8 cellular contexts compared by ENCODE assay signal in genomic region chr11:61814958-61815789, GRCh38. TPM values are rescaled to one million over a fixed set of nuclear protein-coding genes. Genes with fewer than 3 reads are reported as not detected.
DNase-seq lines count a peak whose midpoint lies in the region; ATAC-seq, FAIRE-seq and TF ChIP-seq lines count a peak whose summit lies in the region.

No MANE protein-coding gene starts in this region.

- no peaks in the 10 kb centered on the region for H3K9me3 ChIP-seq in naive thymus-derived CD4-positive, alpha-beta T cell (ENCODE audit: control insufficient read depth in 2 of 3, low read length in 3 of 3)
- no peaks in the 10 kb centered on the region for H3K9me3 ChIP-seq in tibial nerve

- CTCF ChIA-PET in naive thymus-derived CD4-positive, alpha-beta T cell (lab: Charles Lee): interaction anchor here (0.6 to 2.6 kb wide), 3 partner anchors 11 to 347 kb away, joined by 3 to 19 read pairs (median 5); no protein-coding TSS in a partner anchor

- peaks cover 55% of the 10 kb centered on the region for H3K36me3 Mint-ChIP-seq in activated T-helper 2 cell treated with anti-CD3 and anti-CD28 coated beads, Interferon-gamma antibody, Interleukin-2, Interleukin-4, amounts not matched to agents 10 μg/mL and 5 μg/mL and 100 μg/mL, durations not matched to agents 14 hours and 24 hours and 36 hours (ENCODE audit: low read depth)
- peaks cover 0 to 32% (median 0%) of the 10 kb centered on the region in 5 donors for H3K36me3 Mint-ChIP-seq in naive thymus-derived CD4-positive, alpha-beta T cell

- intact Hi-C loops in activated T-helper 2 cell treated with anti-CD3 and anti-CD28 coated beads, Interferon-gamma antibody, Interleukin-2, Interleukin-4, amounts not matched to agents 10 μg/mL and 5 μg/mL and 100 μg/mL, durations not matched to agents 14 hours and 24 hours and 36 hours (cut with micrococcal nuclease): loop anchor here (1.0 kb wide), 2 partner anchors 19 to 23 kb away; partner anchors contain the start of genes FEN1 and TMEM258
- intact Hi-C loops in naive thymus-derived CD4-positive, alpha-beta T cell (cut with micrococcal nuclease): loop anchor here in 1 of 2 donors (1.0 to 5.0 kb wide), 2 partner anchors 23 to 152 kb away; partner anchors contain the start of genes FEN1, FTH1 and TMEM258

- H3K27ac Mint-ChIP-seq in activated T-helper 2 cell treated with anti-CD3 and anti-CD28 coated beads, Interferon-gamma antibody, Interleukin-2, Interleukin-4, amounts not matched to agents 10 μg/mL and 5 μg/mL and 100 μg/mL, durations not matched to agents 14 hours and 24 hours and 36 hours: peak overlapping the region; percentile 97
- H3K27ac Mint-ChIP-seq in naive thymus-derived CD4-positive, alpha-beta T cell: peak overlapping the region in 4 of 9 donors; percentile 6 to 97 (median 61)

- WGBS in tibial nerve, 2 donors: 0 to 1% methylated on average over 54 to 62 of the region's 66 CpGs

- H3K4me3 ChIP-seq in fibroblast of the aortic adventitia (ENCODE audit: low read depth, low read length) (peak overlapping the region; percentile 91), tibial nerve (peak overlapping the region; percentile 79 to 87 (median 82))
- H3K4me3 ChIP-seq in naive thymus-derived CD4-positive, alpha-beta T cell (ENCODE audit: low read length): peak overlapping the region; percentile 74

- H3K9me3 Mint-ChIP-seq in activated T-helper 2 cell treated with anti-CD3 and anti-CD28 coated beads, Interferon-gamma antibody, Interleukin-2, Interleukin-4, amounts not matched to agents 10 μg/mL and 5 μg/mL and 100 μg/mL, durations not matched to agents 14 hours and 24 hours and 36 hours: no peaks in the 10 kb centered on the region
- H3K9me3 Mint-ChIP-seq in naive thymus-derived CD4-positive, alpha-beta T cell: peaks cover 0 to 1% (median 0%) of the 10 kb centered on the region in 11 donors

- ATAC-seq in naive thymus-derived CD4-positive, alpha-beta T cell: peak; percentile 77

- peaks cover 8 to 12% of the 10 kb centered on the region in 2 donors for H3K4me1 ChIP-seq in naive thymus-derived CD4-positive, alpha-beta T cell (ENCODE audit: control insufficient read depth in 2 of 2, insufficient read depth in 2 of 2, low read length in 2 of 2)
- H3K4me1 ChIP-seq in tibial nerve: peaks cover 0 to 15% (median 0%) of the 10 kb centered on the region in 4 donors

- no peaks in the 10 kb centered on the region for H3K36me3 ChIP-seq in naive thymus-derived CD4-positive, alpha-beta T cell (ENCODE audit: control insufficient read depth in 2 of 3, insufficient read depth in 3 of 3, low read length in 3 of 3)
- H3K36me3 ChIP-seq in tibial nerve: peaks cover 0 to 29% (median 2%) of the 10 kb centered on the region in 3 donors

- DNase-seq in D721Med (ENCODE audit: insufficient read length, low spot score) (peak; percentile 74), GM20000 (ENCODE audit: low spot score) (peak; percentile 97), HT-29 (ENCODE audit: low spot score) (peak; percentile 89), NOMO-1 (lab: John Stamatoyannopoulos, UW; ENCODE audit: unreplicated experiment in 2 of 2) (peak; percentile 68 to 88), fibroblast of the aortic adventitia (ENCODE audit: low read depth) (peak; percentile 97), tibial nerve (ENCODE audit: low spot score in 2 of 2) (peak; percentile 88 to 92)
- peak; percentile 78 for DNase-seq in activated T-helper 2 cell treated with anti-CD3 and anti-CD28 coated beads, Interferon-gamma antibody, Interleukin-2, Interleukin-4, amounts not matched to agents 10 μg/mL and 5 μg/mL and 100 μg/mL, durations not matched to agents 14 hours and 24 hours and 36 hours (ENCODE audit: low spot score)
- peak in 4 of 9 donors; percentile 36 to 86 (median 48) for DNase-seq in naive thymus-derived CD4-positive, alpha-beta T cell

- no peak for FAIRE-seq in D721Med (lab: Jason Lieb, UNC)

- H3K4me3 Mint-ChIP-seq in activated T-helper 2 cell treated with anti-CD3 and anti-CD28 coated beads, Interferon-gamma antibody, Interleukin-2, Interleukin-4, amounts not matched to agents 10 μg/mL and 5 μg/mL and 100 μg/mL, durations not matched to agents 14 hours and 24 hours and 36 hours (ENCODE audit: low read depth): peak overlapping the region; percentile 99
- H3K4me3 Mint-ChIP-seq in naive thymus-derived CD4-positive, alpha-beta T cell: peak overlapping the region; percentile 84 to 98 (median 92)

- H3K4me1 Mint-ChIP-seq in activated T-helper 2 cell treated with anti-CD3 and anti-CD28 coated beads, Interferon-gamma antibody, Interleukin-2, Interleukin-4, amounts not matched to agents 10 μg/mL and 5 μg/mL and 100 μg/mL, durations not matched to agents 14 hours and 24 hours and 36 hours (ENCODE audit: low read depth): peaks cover 22% of the 10 kb centered on the region
- peaks cover 0 to 25% (median 19%) of the 10 kb centered on the region in 7 donors for H3K4me1 Mint-ChIP-seq in naive thymus-derived CD4-positive, alpha-beta T cell

- peak overlapping the region; percentile 51 for H3K27ac ChIP-seq in naive thymus-derived CD4-positive, alpha-beta T cell (ENCODE audit: low read depth, low read length)
- H3K27ac ChIP-seq in tibial nerve: peak overlapping the region; percentile 96 to 99 (median 98)

- peak; percentile 97 to 99 for TF ChIP-seq POLR2A in tibial nerve (IDR thresholded peaks at IDR 0.05)

- peak; percentile 97 to 100 for TF ChIP-seq EP300 in tibial nerve (IDR thresholded peaks at IDR 0.05)

- POLR2A ChIA-PET in naive thymus-derived CD4-positive, alpha-beta T cell (lab: Charles Lee): interaction anchor here (0.8 to 3.3 kb wide), 4 partner anchors 18 to 152 kb away, joined by 3 to 14 read pairs (median 4); partner anchors contain the start of genes FEN1, FTH1 and TMEM258

- no peaks in the 10 kb centered on the region for H3K27me3 Mint-ChIP-seq in activated T-helper 2 cell treated with anti-CD3 and anti-CD28 coated beads, Interferon-gamma antibody, Interleukin-2, Interleukin-4, amounts not matched to agents 10 μg/mL and 5 μg/mL and 100 μg/mL, durations not matched to agents 14 hours and 24 hours and 36 hours (ENCODE audit: low read depth)
- peaks cover 3 to 32% (median 15%) of the 10 kb centered on the region in 5 donors for H3K27me3 Mint-ChIP-seq in naive thymus-derived CD4-positive, alpha-beta T cell

- TF ChIP-seq CTCF in D721Med (IDR thresholded peaks at IDR 0.05; ENCODE audit: insufficient read depth, missing control alignments) (no peak), GM20000 (IDR thresholded peaks at IDR 0.05; ENCODE audit: extremely low read depth, missing control alignments) (no peak), fibroblast of the aortic adventitia (IDR thresholded peaks at IDR 0.05; ENCODE audit: insufficient read depth, low read length) (no peak), tibial nerve (IDR thresholded peaks at IDR 0.05) (peak in 2 of 5 experiments; percentile 27 to 46)

- peaks cover 0 to 10% of the 10 kb centered on the region in 2 donors for H3K27me3 ChIP-seq in naive thymus-derived CD4-positive, alpha-beta T cell (ENCODE audit: control insufficient read depth in 2 of 2, insufficient read depth in 2 of 2, low read length in 2 of 2)
- no peaks in the 10 kb centered on the region for H3K27me3 ChIP-seq in tibial nerve

RNA-seq across cellular contexts. Expression of gene FADS1, which starts 1.6 kb away (rescaled TPM):
- 1.9 and 9.4 TPM in 2 replicates for total RNA-seq in HT-29 (2014; rRNA removed; shearing (Covaris generic))
- total RNA-seq in activated T-helper 2 cell treated with anti-CD3 and anti-CD28 coated beads, Interferon-gamma antibody, Interleukin-2, Interleukin-4, amounts not matched to agents 10 μg/mL and 5 μg/mL and 100 μg/mL, durations not matched to agents 14 hours and 24 hours and 36 hours: 114 and 116 TPM in 2 replicates
- total RNA-seq in fibroblast of the aortic adventitia (ENCODE audit: low replicate concordance) (48.8 and 74.1 TPM in 2 replicates), tibial nerve (10 to 100 TPM; 33.7 to 61.6 (median 47.0) TPM)
- 10 to 100 TPM in 2 of 5 experiments, 1 to 10 TPM in 1, under 1 TPM in 2; 0.62 to 52.1 (median 2.3) TPM for total RNA-seq in naive thymus-derived CD4-positive, alpha-beta T cell
- polyA plus RNA-seq in naive thymus-derived CD4-positive, alpha-beta T cell: 1 to 10 TPM in 1 of 2 donors, not detected in 1; 2.9 TPM

RNA-seq across cellular contexts. Expression of gene FADS2, which starts 12.9 kb away (rescaled TPM):
- total RNA-seq in HT-29 (2014; rRNA removed; shearing (Covaris generic)): not detected in 2 replicates
- total RNA-seq in activated T-helper 2 cell treated with anti-CD3 and anti-CD28 coated beads, Interferon-gamma antibody, Interleukin-2, Interleukin-4, amounts not matched to agents 10 μg/mL and 5 μg/mL and 100 μg/mL, durations not matched to agents 14 hours and 24 hours and 36 hours: 366 and 381 TPM in 2 replicates
- total RNA-seq in fibroblast of the aortic adventitia (ENCODE audit: low replicate concordance) (125 and 143 TPM in 2 replicates), tibial nerve (10 to 100 TPM; 17.4 to 59.2 (median 32.7) TPM)
- 100 to 1,000 TPM in 1 of 5 experiments, 10 to 100 TPM in 1, 1 to 10 TPM in 1, under 1 TPM in 2; 0.19 to 192 (median 2.1) TPM for total RNA-seq in naive thymus-derived CD4-positive, alpha-beta T cell
- 10 to 100 TPM in 1 of 2 donors, under 1 TPM in 1; 0.32 to 14.2 TPM for polyA plus RNA-seq in naive thymus-derived CD4-positive, alpha-beta T cell

RNA-seq across cellular contexts. Expression of gene FEN1, which starts 22.5 kb away (rescaled TPM):
- total RNA-seq in HT-29 (2014; rRNA removed; shearing (Covaris generic)): 137 and 147 TPM in 2 replicates
- 130 and 131 TPM in 2 replicates for total RNA-seq in activated T-helper 2 cell treated with anti-CD3 and anti-CD28 coated beads, Interferon-gamma antibody, Interleukin-2, Interleukin-4, amounts not matched to agents 10 μg/mL and 5 μg/mL and 100 μg/mL, durations not matched to agents 14 hours and 24 hours and 36 hours
- total RNA-seq in fibroblast of the aortic adventitia (ENCODE audit: low replicate concordance) (12.3 and 43.3 TPM in 2 replicates), tibial nerve (10 to 100 TPM in 1 of 4 donors, 1 to 10 TPM in 3; 4.5 to 11.0 (median 4.6) TPM)
- total RNA-seq in naive thymus-derived CD4-positive, alpha-beta T cell: 100 to 1,000 TPM in 1 of 5 experiments, 10 to 100 TPM in 1, 1 to 10 TPM in 3; 7.6 to 101 (median 7.9) TPM
- 10 to 100 TPM; 10.3 to 17.7 TPM for polyA plus RNA-seq in naive thymus-derived CD4-positive, alpha-beta T cell

RNA-seq across cellular contexts. Expression of gene TMEM258, which starts 22.8 kb away (rescaled TPM):
- 113 and 120 TPM in 2 replicates for total RNA-seq in HT-29 (2014; rRNA removed; shearing (Covaris generic))
- 187 and 192 TPM in 2 replicates for total RNA-seq in activated T-helper 2 cell treated with anti-CD3 and anti-CD28 coated beads, Interferon-gamma antibody, Interleukin-2, Interleukin-4, amounts not matched to agents 10 μg/mL and 5 μg/mL and 100 μg/mL, durations not matched to agents 14 hours and 24 hours and 36 hours
- total RNA-seq in fibroblast of the aortic adventitia (ENCODE audit: low replicate concordance) (14.1 and 98.1 TPM in 2 replicates), tibial nerve (10 to 100 TPM; 21.9 to 56.7 (median 45.2) TPM)
- 100 to 1,000 TPM in 1 of 5 experiments, 10 to 100 TPM in 4; 58.4 to 182 (median 83.3) TPM for total RNA-seq in naive thymus-derived CD4-positive, alpha-beta T cell
- polyA plus RNA-seq in naive thymus-derived CD4-positive, alpha-beta T cell: 100 to 1,000 TPM; 149 to 229 TPM
